In the genomic region with DNA sequence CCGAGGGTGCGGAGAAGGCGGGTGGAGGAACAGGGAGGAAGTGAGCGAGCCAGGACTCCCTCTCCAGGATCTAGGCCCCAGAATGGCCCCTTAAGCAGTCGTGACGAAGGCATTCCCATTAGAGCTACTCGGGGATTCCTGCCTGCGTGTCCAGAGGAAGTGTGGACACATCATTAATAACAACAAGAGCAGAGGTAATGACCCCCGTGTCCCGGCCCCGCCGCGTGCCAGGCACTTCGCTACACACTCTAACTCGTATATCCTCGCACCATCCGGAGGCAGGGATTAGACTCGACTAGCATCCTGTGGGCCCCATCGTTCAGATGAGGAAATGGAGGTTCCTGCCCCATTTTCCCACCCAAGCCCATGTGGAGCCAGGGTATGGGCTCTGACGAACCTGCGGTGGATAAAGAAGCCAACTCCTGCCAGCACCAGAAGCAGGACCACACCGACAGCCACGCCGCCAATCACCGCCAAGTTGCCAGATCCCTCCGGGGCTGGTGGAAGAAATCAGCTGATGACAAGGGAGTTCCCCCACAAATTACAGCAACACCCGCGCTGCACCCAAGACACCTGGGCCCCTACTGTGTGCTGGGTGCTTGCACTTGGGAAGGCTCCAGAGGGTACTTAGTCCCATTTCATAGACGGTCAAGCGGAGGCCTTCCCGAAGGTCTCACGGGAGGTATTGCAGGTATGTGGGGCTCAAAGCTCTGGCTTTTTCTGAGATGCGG, we compare ENCODE assay signal across 20 cellular contexts. TPM values are rescaled to one million over a fixed set of nuclear protein-coding genes. Genes with fewer than 3 reads are reported as not detected.
DNase-seq lines count a peak whose midpoint lies in the region; ATAC-seq, FAIRE-seq and TF ChIP-seq lines count a peak whose summit lies in the region.
"Had no signal": no experiment of that assay in that cellular context is flagged by ENCODE, and none has a peak within 500 bp of the region (broad histone marks: within the 10 kb centered on the region; RNA-seq: fewer than 3 reads in every experiment).

No MANE protein-coding gene starts in this region.

- H3K36me3 ChIP-seq in IMR-90 (ENCODE audit: control insufficient read depth, insufficient read depth, low read length) (peaks cover 81% of the 10 kb centered on the region), K562 (ENCODE audit: control insufficient read depth, insufficient read depth, low read length) (no peaks in the 10 kb centered on the region), right lobe of liver (peaks cover 4 to 65% (median 36%) of the 10 kb centered on the region in 4 donors)

- no peak for ATAC-seq in IMR-90 (ENCODE audit: low read depth)
- ATAC-seq in K562: no peak
- ATAC-seq in right lobe of liver: peak; percentile 30 to 50 (median 42)
- no peak for ATAC-seq in Right ventricle myocardium inferior
- ATAC-seq: GM23338 had no signal

- no TSS peak for BruUV-seq in IMR-90 (replicated peaks; lab: Mats Ljungman, UMichigan)
- BruUV-seq in K562 (replicated peaks; lab: Mats Ljungman, UMichigan): no TSS peak

- peaks cover 36 to 81% of the 10 kb centered on the region in 2 experiments for H3K79me1 ChIP-seq in IMR-90 (ENCODE audit: low read depth in 1 of 2, low read length in 2 of 2)

- 76% methylated on average over 22 of the region's 33 CpGs; no CpG with 5 or more reads in 1 of the 2 experiments for WGBS in IMR-90 (ENCODE audit: extremely low coverage in 2 of 2, insufficient read length in 1 of 2), 2 experiments
- 75% methylated on average over 29 of the region's 33 CpGs for WGBS in K562 (ENCODE audit: insufficient coverage, low coverage, missing lambda C conversion rate)
- 57% methylated on average over 4 of the region's 33 CpGs for WGBS in right lobe of liver (ENCODE audit: insufficient coverage, low coverage, low lambda C conversion rate, missing lambda C conversion rate)

- CTCF ChIA-PET in IMR-90 (lab: Yijun Ruan, JAX) (no interaction called here), K562 (lab: Yijun Ruan, JAX; ENCODE audit: low intra/inter-chr PET ratio) (no interaction called here)

- no peak overlapping the region for H3K4me2 ChIP-seq in IMR-90 (ENCODE audit: low read depth, low read length)
- no peak overlapping the region for H3K4me2 ChIP-seq in K562 (ENCODE audit: insufficient read depth, low read length)
- H3K4me2 ChIP-seq: GM23338 had no signal

- H3K9me3 ChIP-seq in IMR-90 (ENCODE audit: control insufficient read depth, insufficient read depth, low read length) (no peaks in the 10 kb centered on the region), K562 (replicated peaks; ENCODE audit: control insufficient read depth, insufficient read depth, low read depth, low read length) (no peaks in the 10 kb centered on the region), right lobe of liver (no peaks in the 10 kb centered on the region)
- H3K9me3 ChIP-seq: SJCRH30 had no signal

- DNase-seq in IMR-90 (no peak), K562 (ENCODE audit: extremely low read depth in 1 of 4, low spot score in 3 of 4) (no peak), right lobe of liver (no peak), type B pancreatic cell (ENCODE audit: extremely low spot score, unreplicated experiment) (no peak), SW 1271 (lab: John Stamatoyannopoulos, UW) (no peak), Right ventricle myocardium inferior (ENCODE audit: missing footprints) (no peak), GM03348 (ENCODE audit: low spot score) (no peak)
- DNase-seq: ACHN, AML-193, GF-D8, Kasumi-1, MM.1S, NCI-H1092 treated with DMSO at 0.1 percent for 48 hours, NCI-H1694 treated with DMSO at 0.1 percent for 48 hours, NCI-H345, NCI-H526, SJCRH30 had no signal

- H4K91ac ChIP-seq in IMR-90 (ENCODE audit: insufficient read depth, low read depth, low read length): no peak overlapping the region

- H2AK5ac ChIP-seq in IMR-90 (ENCODE audit: low read depth, low read length): no peak overlapping the region

- H3K23ac ChIP-seq in IMR-90 (ENCODE audit: low read depth, low read length): no peak overlapping the region

- H3K4me3 ChIP-seq in IMR-90 (ENCODE audit: insufficient read depth, low read depth, low read length): no peak overlapping the region
- no peak overlapping the region for H3K4me3 ChIP-seq in K562
- H3K4me3 ChIP-seq in right lobe of liver: no peak overlapping the region
- H3K4me3 ChIP-seq: GM23338, SJCRH30 had no signal

- H2BK20ac ChIP-seq in IMR-90 (ENCODE audit: low read depth, low read length): no peak overlapping the region

- H2BK15ac ChIP-seq in IMR-90 (ENCODE audit: low read depth, low read length): no peak overlapping the region

- no peak overlapping the region for H2BK5ac ChIP-seq in IMR-90 (ENCODE audit: low read depth, low read length, poor library complexity, severe bottlenecking)

- no peak for TF ChIP-seq RAD21 in IMR-90 (IDR thresholded peaks at IDR 0.05; ENCODE audit: low read length)
- TF ChIP-seq RAD21 in K562 (CRISPR knock-in tag; conservative IDR thresholded peaks at IDR 0.05 in 1 of 2, IDR thresholded peaks at IDR 0.05 in 1 of 2): no peak

- H3K4me1 ChIP-seq in IMR-90 (ENCODE audit: control insufficient read depth, insufficient read depth, low read length) (peaks cover 7% of the 10 kb centered on the region), K562 (replicated peaks in 1 of 2; ENCODE audit: control insufficient read depth in 2 of 2, insufficient read depth in 2 of 2, low read length in 2 of 2) (peaks cover 3 to 58% of the 10 kb centered on the region in 2 experiments; a peak in 3 of 5 replicates), right lobe of liver (no peaks in the 10 kb centered on the region)

- in situ Hi-C loops in IMR-90 (cut with MboI; ENCODE audit: low sequenced_read_pairs): no loop called here
- in situ Hi-C loops in K562 (cut with MboI): no loop called here

- peaks cover 16% of the 10 kb centered on the region for H3K36me3 Mint-ChIP-seq in type B pancreatic cell
- H3K36me3 Mint-ChIP-seq: CD14-positive monocyte had no signal

- peak overlapping the region; percentile 53 for H3K27ac Mint-ChIP-seq in type B pancreatic cell

- no peak for TF ChIP-seq POLR2A in IMR-90 (IDR thresholded peaks at IDR 0.05; ENCODE audit: low read depth, low read length)
- TF ChIP-seq POLR2A in K562 (conservative IDR thresholded peaks at IDR 0.05): no peak
- no peak for TF ChIP-seq POLR2A in right lobe of liver (IDR thresholded peaks at IDR 0.05)

- H2AFZ ChIP-seq in IMR-90 (replicated peaks; ENCODE audit: low read length, poor library complexity) (no peak overlapping the region), K562 (ENCODE audit: low read depth, low read length) (peak overlapping the region; percentile 28; the same call in 1 of the 2 replicates)
- H2AFZ ChIP-seq: GM23338 had no signal

- TF ChIP-seq EP300 in K562 (IDR thresholded peaks at IDR 0.05; ENCODE audit: low read length): no peak

- dilution Hi-C loops in IMR-90 (cut with HindIII; ENCODE audit: low sequenced_read_pairs, unreplicated experiment): no loop called here

- H3K56ac ChIP-seq in IMR-90 (ENCODE audit: extremely low read depth, insufficient read depth, low read length): no peak overlapping the region

- no peak overlapping the region for H4K8ac ChIP-seq in IMR-90 (ENCODE audit: low read depth in 2 of 2, low read length in 2 of 2)

- H3K4ac ChIP-seq in IMR-90 (ENCODE audit: low read depth, low read length): no peak overlapping the region

- no peaks in the 10 kb centered on the region for H3K79me2 ChIP-seq in K562 (ENCODE audit: control insufficient read depth, insufficient read depth, low read length)

- no peak overlapping the region for H2BK120ac ChIP-seq in IMR-90 (ENCODE audit: low read depth, low read length)

- no peak for FAIRE-seq in K562 (lab: Jason Lieb, UNC)
- FAIRE-seq: GM12892 had no signal

- no peaks in the 10 kb centered on the region for H3K27me3 ChIP-seq in IMR-90 (ENCODE audit: control insufficient read depth, insufficient read depth, low read length)
- peaks cover 0 to 10% of the 10 kb centered on the region in 2 experiments; a peak in 2 of 5 replicates for H3K27me3 ChIP-seq in K562 (ENCODE audit: control insufficient read depth in 2 of 2, insufficient read depth in 2 of 2, low read length in 2 of 2)
- no peaks in the 10 kb centered on the region for H3K27me3 ChIP-seq in right lobe of liver
- H3K27me3 ChIP-seq: SJCRH30 had no signal

- POLR2A ChIA-PET in IMR-90 (lab: Charles Lee; ENCODE audit: unreplicated experiment) (no interaction called here), K562 (lab: Yijun Ruan, JAX) (interaction anchor here (0.6 to 1.7 kb wide), 2 partner anchors 10 to 276 kb away, joined by 3 to 9 read pairs; no protein-coding TSS in a partner anchor)

- H3K27ac ChIP-seq in IMR-90 (ENCODE audit: insufficient read depth, low read length) (no peak overlapping the region), K562 (ENCODE audit: extremely low read depth, low read depth, low read length) (no peak overlapping the region), right lobe of liver (peak overlapping the region in 1 of 3 donors; percentile 51)
- H3K27ac ChIP-seq: SJCRH30 had no signal

- H3K14ac ChIP-seq in IMR-90 (replicated peaks; ENCODE audit: low read depth, low read length): no peak overlapping the region

- H4K20me1 ChIP-seq in IMR-90 (ENCODE audit: insufficient read depth, low read length): peaks cover 42% of the 10 kb centered on the region
- no peaks in the 10 kb centered on the region for H4K20me1 ChIP-seq in K562 (replicated peaks; ENCODE audit: control insufficient read depth, insufficient read depth, low read length)

- H3K9me1 ChIP-seq in IMR-90 (ENCODE audit: insufficient read depth, low read length) (0 out of 2 replicates have a peak, but pooled peaks cover 10% of the 10 kb centered on the region), K562 (ENCODE audit: control insufficient read depth, insufficient read depth, low read length) (peaks cover 3% of the 10 kb centered on the region)

- no peaks in the 10 kb centered on the region for H3K9me3 Mint-ChIP-seq in type B pancreatic cell
- H3K9me3 Mint-ChIP-seq: GM23338 had no signal

- intact Hi-C loops in IMR-90 (cut with micrococcal nuclease): no loop called here
- intact Hi-C loops in K562 (cut with micrococcal nuclease): no loop called here
- intact Hi-C loops in right lobe of liver (cut with DNase I): no loop called here
- intact Hi-C loops in Right ventricle myocardium inferior (cut with DNase I): no loop called here

- H3K9ac ChIP-seq in IMR-90 (ENCODE audit: low read depth, low read length) (no peak overlapping the region), K562 (ENCODE audit: insufficient read depth in 1 of 2, low read depth in 2 of 2, low read length in 2 of 2) (peak overlapping the region in 1 of 2 experiments; percentile 31; a peak in 1 of 4 replicates)

- no peak overlapping the region for H3K18ac ChIP-seq in IMR-90 (ENCODE audit: low read depth, low read length)

- TF ChIP-seq CTCF in IMR-90 (conservative IDR thresholded peaks at IDR 0.05; ENCODE audit: low read depth, low read length): no peak
- no peak for TF ChIP-seq CTCF in K562 (IDR thresholded peaks at IDR 0.05 in 2 of 3, conservative IDR thresholded peaks at IDR 0.05 in 1 of 3; ENCODE audit: insufficient read depth in 2 of 3, low read depth in 1 of 3, low read length in 3 of 3)
- no peak for TF ChIP-seq CTCF in right lobe of liver (IDR thresholded peaks at IDR 0.05)
- no peak for TF ChIP-seq CTCF in type B pancreatic cell (conservative IDR thresholded peaks at IDR 0.05)

- H2AK9ac ChIP-seq in IMR-90 (replicated peaks; ENCODE audit: low read depth, low read length, poor library complexity): peak overlapping the region; percentile 42

- no peak overlapping the region for H4K5ac ChIP-seq in IMR-90 (ENCODE audit: low read depth, low read length)

- H3K4me1 Mint-ChIP-seq in type B pancreatic cell (ENCODE audit: unreplicated experiment): peaks cover under 1% of the 10 kb centered on the region

- H3K27me3 Mint-ChIP-seq in type B pancreatic cell: no peaks in the 10 kb centered on the region

- H3K4me3 Mint-ChIP-seq in type B pancreatic cell: no peak overlapping the region
- H3K4me3 Mint-ChIP-seq: CD14-positive monocyte, GM23338 had no signal

RNA-seq across cellular contexts. Expression of a gene that starts 21.6 kb away (rescaled TPM):
- total RNA-seq in IMR-90 (2012; rRNA removed): 22.5 and 24.0 TPM in 2 replicates
- 72.6 and 82.5 TPM in 2 replicates for polyA plus RNA-seq in IMR-90 (2012; rRNA removed)
- polyA plus RNA-seq in IMR-90 (2012; cell fraction: cytosol; rRNA removed): 65.8 and 89.5 TPM in 2 replicates
- polyA plus RNA-seq in IMR-90 (2012; cell fraction: nucleus; rRNA removed; ENCODE audit: low replicate concordance): 96.5 and 215 TPM in 2 replicates
- total RNA-seq in K562 (2011; cell fraction: chromatin; rRNA removed; ENCODE audit: low replicate concordance): 0.55 and 1.5 TPM in 2 replicates
- 0.79 and 1.2 TPM in 2 replicates for total RNA-seq in K562 (2011; cell fraction: nucleolus; rRNA removed)
- total RNA-seq in K562 (2011; cell fraction: nucleoplasm; rRNA removed): 0.15 and 0.23 TPM in 2 replicates
- not detected in 2 replicates for total RNA-seq in K562 (2014; rRNA removed)
- 0.04 and 0.06 TPM in 2 replicates for total RNA-seq in K562 (2014; rRNA removed; fragmentation: Illumina TruSeq; extraction: Trizol)
- not detected in 2 replicates for total RNA-seq in K562 (2015; rRNA removed; fragmentation: Illumina TruSeq; extraction: Trizol)
- 0.36 and 0.40 TPM in 2 replicates for total RNA-seq in K562 (2021)
- polyA plus RNA-seq in K562 (2011; rRNA removed): 0.16 and 0.17 TPM in 2 replicates
- 0.09 and 0.70 TPM in 2 replicates for polyA plus RNA-seq in K562 (2011; cell fraction: cytosol; rRNA removed)
- polyA plus RNA-seq in K562 (2011; cell fraction: nucleus; rRNA removed): 0.24 and 0.92 TPM in 2 replicates
- 0.07 and 0.09 TPM in 2 replicates for polyA plus RNA-seq in K562 (2012)
- 0.07 and 0.12 TPM in 2 replicates for polyA plus RNA-seq in K562 (2014; fragmentation: Illumina TruSeq; extraction: Trizol)
- polyA plus RNA-seq in K562 (2014; fragmentation: Nextera tagmentation; extraction: Ambion mirVana): not detected
- polyA plus RNA-seq in K562 (2014; rRNA removed): 0.05 TPM in 2 replicates
- polyA minus RNA-seq in K562 (2011; rRNA and poly(A)+ RNA removed): 0.15 and 0.28 TPM in 2 replicates
- polyA minus RNA-seq in K562 (2011; cell fraction: cytosol; rRNA and poly(A)+ RNA removed): 1.7 and 2.2 TPM in 2 replicates
- 0.33 and 0.81 TPM in 2 replicates for polyA minus RNA-seq in K562 (2011; cell fraction: nucleus; rRNA and poly(A)+ RNA removed)
- 10 to 100 TPM in 4 of 6 experiments, 1 to 10 TPM in 2; 6.0 to 14.7 (median 10.8) TPM for total RNA-seq in right lobe of liver
- 40.3 and 77.9 TPM in 2 replicates for total RNA-seq in type B pancreatic cell (ENCODE audit: low replicate concordance)
- total RNA-seq in Right ventricle myocardium inferior: 7.3 TPM
- polyA plus RNA-seq: CD14-positive monocyte had no signal

Comparison
In these comparisons a context has a peak if more than half of its experiments do, and no peak if none do; other contexts are left out.
1. ATAC-seq: peak in right lobe of liver (4 of 4); none in IMR-90 (single experiment), K562 (single experiment) and Right ventricle myocardium inferior (single experiment).